ENCODE assay signal across 14 cellular contexts in the genomic region with DNA sequence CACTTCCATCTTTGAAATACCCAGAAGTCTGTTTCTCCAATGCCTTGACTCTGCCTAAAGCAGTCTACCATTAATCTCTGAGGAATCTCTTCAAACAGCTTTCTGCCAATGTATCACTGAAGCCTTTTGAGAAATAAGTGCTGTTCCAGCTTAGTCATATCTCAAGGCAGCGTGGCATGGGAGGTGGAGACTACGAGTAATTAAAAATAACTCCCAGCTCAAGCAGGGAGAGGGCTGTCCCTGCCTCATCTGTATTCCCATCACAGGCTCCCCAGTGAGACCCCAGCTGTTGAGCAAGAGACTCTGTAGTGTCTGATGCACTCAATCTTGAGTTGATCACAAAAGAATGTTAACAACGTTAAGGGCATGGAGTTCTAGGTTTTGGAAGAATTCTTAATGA.
A peak's percentile ranks its signal among the peaks of the same experiment; 100 is the strongest.
DNase-seq lines count a peak whose midpoint lies in the region; ATAC-seq lines count a peak whose summit lies in the region.
"Had no signal": no experiment of that assay in that cellular context is flagged by ENCODE, and none has a peak within 500 bp of the region (broad histone marks: within the 10 kb centered on the region; RNA-seq: fewer than 3 reads in every experiment).

No MANE protein-coding gene starts in this region.

- no peaks in the 10 kb centered on the region for H3K9me3 Mint-ChIP-seq in activated T-helper 1 cell treated with anti-CD3 and anti-CD28 coated beads, Interleukin-12 subunit alpha, Interleukin-12 subunit beta, Interleukin-2, Interleukin-4 antibody, amounts not matched to agents 30 ng/mL and 10 ng/mL and 1 ng/mL, durations not matched to agents 14 hours and 24 hours and 36 hours

- peak overlapping the region; percentile 14 for H2AFZ ChIP-seq in neuronal stem cell (ENCODE audit: low read length)

- no peaks in the 10 kb centered on the region for H3K79me1 ChIP-seq in neuronal stem cell (ENCODE audit: low read depth, low read length)

- no peak overlapping the region for H3K9ac ChIP-seq in neuronal stem cell (ENCODE audit: low read depth, low read length, poor library complexity)
- H3K9ac ChIP-seq: BLaER1 had no signal

- peak; percentile 77 for ATAC-seq in esophagus mucosa
- ATAC-seq in HG02870 (IDR thresholded peaks at IDR 0.05; ENCODE audit: unreplicated experiment) = no peak

- no peaks in the 10 kb centered on the region for H3K27me3 Mint-ChIP-seq in activated T-helper 1 cell treated with anti-CD3 and anti-CD28 coated beads, Interleukin-12 subunit alpha, Interleukin-12 subunit beta, Interleukin-2, Interleukin-4 antibody, amounts not matched to agents 30 ng/mL and 10 ng/mL and 1 ng/mL, durations not matched to agents 14 hours and 24 hours and 36 hours (ENCODE audit: insufficient read depth)
- H3K27me3 Mint-ChIP-seq: activated naive CD8-positive, alpha-beta T cell treated with anti-CD3 and anti-CD28 coated beads for 36 hours had no signal

- no peak overlapping the region for H3K4ac ChIP-seq in neuronal stem cell (ENCODE audit: low read length)

- H2AK5ac ChIP-seq in neuronal stem cell (ENCODE audit: low read depth, low read length) = no peak overlapping the region

- no peak overlapping the region for H3K27ac ChIP-seq in neuronal stem cell (replicated peaks; ENCODE audit: low read length)
- H3K27ac ChIP-seq: BLaER1, tibial nerve had no signal

- H2BK15ac ChIP-seq in neuronal stem cell (ENCODE audit: low read length) = no peak overlapping the region

- WGBS in neuronal stem cell (ENCODE audit: extremely low coverage in 2 of 2, insufficient read length in 2 of 2, insufficient replicate concordance in 1 of 2), 2 donors = no CpG with 5 or more reads among the region's 3 CpGs

- H3K27me3 ChIP-seq in neuronal stem cell (ENCODE audit: control insufficient read depth in 3 of 3, insufficient read depth in 3 of 3, low read depth in 1 of 3, low read length in 3 of 3) = no peaks in the 10 kb centered on the region
- H3K27me3 ChIP-seq: BLaER1, tibial nerve had no signal

- no peak overlapping the region for H3K4me3 Mint-ChIP-seq in activated T-helper 1 cell treated with anti-CD3 and anti-CD28 coated beads, Interleukin-12 subunit alpha, Interleukin-12 subunit beta, Interleukin-2, Interleukin-4 antibody, amounts not matched to agents 30 ng/mL and 10 ng/mL and 1 ng/mL, durations not matched to agents 14 hours and 24 hours and 36 hours
- H3K4me3 Mint-ChIP-seq: activated naive CD8-positive, alpha-beta T cell treated with anti-CD3 and anti-CD28 coated beads for 36 hours had no signal

- no peak overlapping the region for H3K4me3 ChIP-seq in neuronal stem cell (ENCODE audit: low read length in 2 of 2)
- H3K4me3 ChIP-seq: BLaER1, coronary artery, tibial nerve had no signal

- no peak overlapping the region for H3K14ac ChIP-seq in neuronal stem cell (ENCODE audit: low read length)

- no peaks in the 10 kb centered on the region for H3K36me3 Mint-ChIP-seq in activated T-helper 1 cell treated with anti-CD3 and anti-CD28 coated beads, Interleukin-12 subunit alpha, Interleukin-12 subunit beta, Interleukin-2, Interleukin-4 antibody, amounts not matched to agents 30 ng/mL and 10 ng/mL and 1 ng/mL, durations not matched to agents 14 hours and 24 hours and 36 hours (ENCODE audit: low read depth)
- H3K36me3 Mint-ChIP-seq: activated naive CD8-positive, alpha-beta T cell treated with anti-CD3 and anti-CD28 coated beads for 36 hours had no signal

- H3K4me1 ChIP-seq in neuronal stem cell (ENCODE audit: control insufficient read depth in 2 of 2, insufficient read depth in 1 of 2, low read depth in 1 of 2, low read length in 2 of 2) = peaks cover 10% of the 10 kb centered on the region in 2 donors

- H3K9me3 ChIP-seq in neuronal stem cell (replicated peaks in 1 of 2; ENCODE audit: control insufficient read depth in 2 of 2, insufficient read depth in 1 of 2, low read depth in 1 of 2, low read length in 2 of 2) = no peaks in the 10 kb centered on the region
- H3K9me3 ChIP-seq: BLaER1, tibial nerve had no signal

- no peak overlapping the region for H3K4me2 ChIP-seq in neuronal stem cell (ENCODE audit: insufficient read depth, low read length, poor library complexity, severe bottlenecking)
- H3K4me2 ChIP-seq: BLaER1 had no signal

- intact Hi-C loops in activated T-helper 1 cell treated with anti-CD3 and anti-CD28 coated beads, Interleukin-12 subunit alpha, Interleukin-12 subunit beta, Interleukin-2, Interleukin-4 antibody, amounts not matched to agents 30 ng/mL and 10 ng/mL and 1 ng/mL, durations not matched to agents 14 hours and 24 hours and 36 hours (cut with micrococcal nuclease) = no loop called here

- no peak overlapping the region for H2BK120ac ChIP-seq in neuronal stem cell (ENCODE audit: low read depth, low read length)

- H4K91ac ChIP-seq in neuronal stem cell (ENCODE audit: low read depth, low read length, poor library complexity) = no peak overlapping the region

- no peak overlapping the region for H3K23ac ChIP-seq in neuronal stem cell (ENCODE audit: low read depth, low read length, poor library complexity)

- no peak overlapping the region for H4K8ac ChIP-seq in neuronal stem cell (ENCODE audit: low read depth, low read length)

- H3K4me1 Mint-ChIP-seq in activated T-helper 1 cell treated with anti-CD3 and anti-CD28 coated beads, Interleukin-12 subunit alpha, Interleukin-12 subunit beta, Interleukin-2, Interleukin-4 antibody, amounts not matched to agents 30 ng/mL and 10 ng/mL and 1 ng/mL, durations not matched to agents 14 hours and 24 hours and 36 hours (ENCODE audit: low read depth) = no peaks in the 10 kb centered on the region
- H3K4me1 Mint-ChIP-seq: activated naive CD8-positive, alpha-beta T cell treated with anti-CD3 and anti-CD28 coated beads for 36 hours had no signal

- H2BK12ac ChIP-seq in neuronal stem cell (ENCODE audit: low read length) = no peak overlapping the region

- H3K27ac Mint-ChIP-seq in activated T-helper 1 cell treated with anti-CD3 and anti-CD28 coated beads, Interleukin-12 subunit alpha, Interleukin-12 subunit beta, Interleukin-2, Interleukin-4 antibody, amounts not matched to agents 30 ng/mL and 10 ng/mL and 1 ng/mL, durations not matched to agents 14 hours and 24 hours and 36 hours = no peak overlapping the region
- H3K27ac Mint-ChIP-seq: activated naive CD8-positive, alpha-beta T cell treated with anti-CD3 and anti-CD28 coated beads for 36 hours had no signal

- DNase-seq in AG20443 (ENCODE audit: low spot score) (peak; percentile 52), NCI-H226 (peak; percentile 45), neuronal stem cell (ENCODE audit: low spot score) (no peak), SIG-M5 (lab: John Stamatoyannopoulos, UW) (no peak)
- DNase-seq in activated T-helper 1 cell treated with anti-CD3 and anti-CD28 coated beads, Interleukin-12 subunit alpha, Interleukin-12 subunit beta, Interleukin-2, Interleukin-4 antibody, amounts not matched to agents 30 ng/mL and 10 ng/mL and 1 ng/mL, durations not matched to agents 14 hours and 24 hours and 36 hours (ENCODE audit: low spot score) = no peak
- DNase-seq in stimulated activated CD4-positive, alpha-beta T cell treated with anti-CD3 and anti-CD28 coated beads, Interleukin-4, amount 100 ng/mL, for 4 hours = no peak
- DNase-seq: activated naive CD8-positive, alpha-beta T cell treated with anti-CD3 and anti-CD28 coated beads for 36 hours; MV-4-11; stimulated activated CD4-positive, alpha-beta T cell treated with anti-CD3 and anti-CD28 coated beads, Interleukin-1b, Interleukin-23, amount 100 ng/mL, for 48 hours had no signal

- H2BK5ac ChIP-seq in neuronal stem cell (ENCODE audit: low read length) = no peak overlapping the region

- H3K36me3 ChIP-seq in neuronal stem cell (replicated peaks in 1 of 2; ENCODE audit: control insufficient read depth in 2 of 2, insufficient read depth in 2 of 2, low read length in 2 of 2) = no peaks in the 10 kb centered on the region
- H3K36me3 ChIP-seq: BLaER1, tibial nerve had no signal

- no peak overlapping the region for H3K18ac ChIP-seq in neuronal stem cell (ENCODE audit: low read length)

Comparison
In these comparisons a context has a peak if more than half of its experiments do, and no peak if none do; other contexts are left out.
1. DNase-seq: peak in AG20443 (single experiment) and NCI-H226 (single experiment); none in neuronal stem cell (single experiment), activated T-helper 1 cell treated with anti-CD3 and anti-CD28 coated beads, Interleukin-12 subunit alpha, Interleukin-12 subunit beta, Interleukin-2, Interleukin-4 antibody, amounts not matched to agents 30 ng/mL and 10 ng/mL and 1 ng/mL, durations not matched to agents 14 hours and 24 hours and 36 hours (single experiment), stimulated activated CD4-positive, alpha-beta T cell treated with anti-CD3 and anti-CD28 coated beads, Interleukin-4, amount 100 ng/mL, for 4 hours (0 of 2) and SIG-M5 (single experiment).